Comparison of ENCODE assay signal across 1 cellular context in genomic region chr7:479948-480499, GRCh38.
TF ChIP-seq lines count a peak whose summit lies in the region.

No MANE protein-coding gene starts in this region.

TF ChIP-seq in GM23338, 12 proteins besides CTCF, POLR2A, EP300 and RAD21 (continued from another document):
- TF ChIP-seq REST (IDR thresholded peaks at IDR 0.05; ENCODE audit: unreplicated experiment) (no peak), CREB1 (CRISPR knock-in tag; IDR thresholded peaks at IDR 0.05; ENCODE audit: low read depth) (no peak), EZH2 (IDR thresholded peaks at IDR 0.05; ENCODE audit: low read depth, unreplicated experiment) (no peak), ZNF114 (CRISPR knock-in tag; IDR thresholded peaks at IDR 0.05) (no peak), STAT1 (IDR thresholded peaks at IDR 0.05; ENCODE audit: unreplicated experiment) (no peak), POLR2AphosphoS5 (IDR thresholded peaks at IDR 0.05; ENCODE audit: low read depth) (no peak), NANOG (IDR thresholded peaks at IDR 0.05; ENCODE audit: borderline replicate concordance) (no peak), ETS1 (IDR thresholded peaks at IDR 0.05) (no peak), ZNF331 (CRISPR knock-in tag; IDR thresholded peaks at IDR 0.05; ENCODE audit: low read depth) (no peak), JUNB (IDR thresholded peaks at IDR 0.05; ENCODE audit: unreplicated experiment) (no peak)
TF ChIP-seq in GM23338: peak in this region for 0.
